Comparison of ENCODE assay signal across 22 cellular contexts in the genomic region with DNA sequence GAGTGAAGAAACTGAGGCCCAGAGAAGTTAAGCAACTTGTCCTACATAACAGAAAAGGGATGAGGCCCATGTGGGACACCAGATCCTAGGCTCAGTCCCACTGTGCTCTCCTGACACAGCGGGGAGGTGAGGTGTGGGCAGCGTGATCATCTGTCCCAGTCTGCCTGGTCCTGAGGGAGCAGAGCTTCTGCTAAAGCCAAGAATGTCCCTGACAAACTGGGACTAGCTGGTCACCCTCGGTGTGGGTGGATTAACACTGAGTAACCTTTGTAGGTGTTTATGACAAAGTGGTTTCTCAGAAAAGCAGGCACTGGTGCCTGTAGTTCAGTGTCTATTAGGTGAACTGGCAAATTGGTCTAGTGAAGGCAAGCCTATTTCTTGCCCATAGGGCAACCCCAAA.
"Had no signal": no experiment of that assay in that cellular context is flagged by ENCODE, and none has a peak within 500 bp of the region (broad histone marks: within the 10 kb centered on the region; RNA-seq: fewer than 3 reads in every experiment).

No MANE protein-coding gene starts in this region.

- H3K27ac ChIP-seq: brain microvascular endothelial cell, pancreas, prostate gland, tibial artery had no signal

- H3K36me3 ChIP-seq: brain microvascular endothelial cell, pancreas, prostate gland, stomach, suprapubic skin, tibial artery had no signal

- ATAC-seq: left lobe of liver; stimulated activated naive B cell treated with anti-CD40 and anti-IgM and Interleukin-4, amounts not matched to agents 10 μg/mL and 1 μg/mL and 100 μg/mL, for 72 hours had no signal

- H3K9me3 ChIP-seq: pancreas, prostate gland had no signal

- H3K4me3 ChIP-seq: pancreas, prostate gland, stomach, suprapubic skin, tibial artery had no signal

- H3K27me3 ChIP-seq: brain microvascular endothelial cell, pancreas, stomach, suprapubic skin, tibial artery had no signal

- H3K4me1 ChIP-seq: prostate gland, suprapubic skin, tibial artery had no signal

- DNase-seq: activated CD4-positive, alpha-beta memory T cell treated with anti-CD3 and anti-CD28 coated beads for 36 hours; activated CD4-positive, alpha-beta T cell treated with anti-CD3 and anti-CD28 coated beads for 4 hours; activated CD8-positive, alpha-beta memory T cell treated with anti-CD3 and anti-CD28 coated beads, Interleukin-2, amount 50 U/mL, for 4 hours; activated effector memory CD4-positive, alpha-beta T cell treated with anti-CD3 and anti-CD28 coated beads, Interleukin-2, amount 50 U/mL, for 16 hours; activated naive CD4-positive, alpha-beta T cell treated with anti-CD3 and anti-CD28 coated beads for 36 hours; activated naive CD8-positive, alpha-beta T cell treated with anti-CD3 and anti-CD28 coated beads for 36 hours; activated T-cell treated with anti-CD3 and anti-CD28 coated beads, Interleukin-2, amount 50 U/mL, for 1 hour; central memory CD4-positive, alpha-beta T cell; foreskin fibroblast; naive B cell; retina; stimulated activated CD4-positive, alpha-beta T cell treated with anti-CD3 and anti-CD28 coated beads, Interleukin-15, amount 100 ng/mL, for 24 hours; stimulated activated CD4-positive, alpha-beta T cell treated with anti-CD3 and anti-CD28 coated beads, Interleukin-2, amount 100 ng/mL, for 24 hours; stimulated activated naive B cell treated with anti-CD40 and anti-IgM and Interleukin-4, amounts not matched to agents 10 μg/mL and 1 μg/mL and 100 μg/mL, for 72 hours; stomach; T-helper 1 cell had no signal
